14 cellular contexts compared by ENCODE assay signal in genomic region chr12:74043343-74043742, GRCh38.
DNase-seq lines count a peak whose midpoint lies in the region; ATAC-seq and TF ChIP-seq lines count a peak whose summit lies in the region.
"Had no signal": no experiment of that assay in that cellular context is flagged by ENCODE, and none has a peak within 500 bp of the region (broad histone marks: within the 10 kb centered on the region; RNA-seq: fewer than 3 reads in every experiment).

No MANE protein-coding gene starts in this region.

- peak; percentile 48 for DNase-seq in HCEC 1CT
- DNase-seq in fibroblast of mammary gland (ENCODE audit: low read depth) = peak; percentile 20
- no peak for DNase-seq in AML-193 (lab: John Stamatoyannopoulos, UW)
- no peak for DNase-seq in uterus
- no peak for DNase-seq in NCI-H2081 treated with DMSO at 0.1 percent for 48 hours (lab: John Stamatoyannopoulos, UW)
- no peak for DNase-seq in upper lobe of right lung
- DNase-seq: activated gamma-delta T cell, cortex of kidney, heart left ventricle, lower lobe of right lung, NCI-H69, posterior cingulate gyrus had no signal

- H3K4me3 ChIP-seq in fibroblast of mammary gland (ENCODE audit: control insufficient read depth, low read depth, low read length) (no peak overlapping the region), skeletal muscle satellite cell (ENCODE audit: low read length) (no peak overlapping the region), uterus (no peak overlapping the region), upper lobe of right lung (no peak overlapping the region)
- H3K4me3 ChIP-seq: heart left ventricle, lower lobe of right lung had no signal

- H3K4me1 ChIP-seq in skeletal muscle satellite cell (ENCODE audit: control insufficient read depth, insufficient read depth, low read length) (peaks cover 3% of the 10 kb centered on the region), uterus (no peaks in the 10 kb centered on the region), upper lobe of right lung (no peaks in the 10 kb centered on the region)
- H3K4me1 ChIP-seq: heart left ventricle, lower lobe of right lung had no signal

- no peak for TF ChIP-seq POLR2A in uterus (IDR thresholded peaks at IDR 0.05)

- H3K9me3 ChIP-seq in skeletal muscle satellite cell (replicated peaks; ENCODE audit: low read length) (no peaks in the 10 kb centered on the region), uterus (no peaks in the 10 kb centered on the region), upper lobe of right lung (no peaks in the 10 kb centered on the region)
- H3K9me3 ChIP-seq: heart left ventricle, lower lobe of right lung had no signal

- no peaks in the 10 kb centered on the region for H3K36me3 ChIP-seq in skeletal muscle satellite cell (ENCODE audit: insufficient read depth, low read length)
- H3K36me3 ChIP-seq in uterus = no peaks in the 10 kb centered on the region
- H3K36me3 ChIP-seq in upper lobe of right lung = no peaks in the 10 kb centered on the region
- H3K36me3 ChIP-seq: heart left ventricle, lower lobe of right lung had no signal

- no peak for TF ChIP-seq CTCF in VCaP (conservative IDR thresholded peaks at IDR 0.05)
- TF ChIP-seq CTCF in fibroblast of mammary gland (conservative IDR thresholded peaks at IDR 0.05; ENCODE audit: control insufficient read depth, insufficient read depth, low read depth, low read length) = no peak
- no peak for TF ChIP-seq CTCF in uterus (IDR thresholded peaks at IDR 0.05)
- TF ChIP-seq CTCF in upper lobe of right lung (IDR thresholded peaks at IDR 0.05) = no peak

- intact Hi-C loops in uterus (cut with DNase I; ENCODE audit: low total_unique reads) (no loop called here), upper lobe of right lung (cut with DNase I) (no loop called here)

- H3K27ac ChIP-seq in VCaP (peak overlapping the region; percentile 26), uterus (no peak overlapping the region), upper lobe of right lung (no peak overlapping the region)
- H3K27ac ChIP-seq: heart left ventricle, lower lobe of right lung had no signal

- no peak for ATAC-seq in upper lobe of right lung
- ATAC-seq: heart left ventricle had no signal

- no peaks in the 10 kb centered on the region for H3K27me3 ChIP-seq in skeletal muscle satellite cell (ENCODE audit: control insufficient read depth, insufficient read depth, low read length)
- H3K27me3 ChIP-seq in uterus = no peaks in the 10 kb centered on the region
- no peaks in the 10 kb centered on the region for H3K27me3 ChIP-seq in upper lobe of right lung
- H3K27me3 ChIP-seq: heart left ventricle had no signal

- H3K9ac ChIP-seq in skeletal muscle satellite cell (ENCODE audit: low read depth, low read length) = peak overlapping the region; percentile 6

- H3K4me2 ChIP-seq in skeletal muscle satellite cell (ENCODE audit: low read length) = no peak overlapping the region

Comparison
In these comparisons a context has a peak if more than half of its experiments do, and no peak if none do; other contexts are left out.
1. DNase-seq: peak in HCEC 1CT (single experiment) and fibroblast of mammary gland (single experiment); none in AML-193 (0 of 2), uterus (0 of 2), NCI-H2081 treated with DMSO at 0.1 percent for 48 hours (single experiment) and upper lobe of right lung (single experiment).